In the genomic region with DNA sequence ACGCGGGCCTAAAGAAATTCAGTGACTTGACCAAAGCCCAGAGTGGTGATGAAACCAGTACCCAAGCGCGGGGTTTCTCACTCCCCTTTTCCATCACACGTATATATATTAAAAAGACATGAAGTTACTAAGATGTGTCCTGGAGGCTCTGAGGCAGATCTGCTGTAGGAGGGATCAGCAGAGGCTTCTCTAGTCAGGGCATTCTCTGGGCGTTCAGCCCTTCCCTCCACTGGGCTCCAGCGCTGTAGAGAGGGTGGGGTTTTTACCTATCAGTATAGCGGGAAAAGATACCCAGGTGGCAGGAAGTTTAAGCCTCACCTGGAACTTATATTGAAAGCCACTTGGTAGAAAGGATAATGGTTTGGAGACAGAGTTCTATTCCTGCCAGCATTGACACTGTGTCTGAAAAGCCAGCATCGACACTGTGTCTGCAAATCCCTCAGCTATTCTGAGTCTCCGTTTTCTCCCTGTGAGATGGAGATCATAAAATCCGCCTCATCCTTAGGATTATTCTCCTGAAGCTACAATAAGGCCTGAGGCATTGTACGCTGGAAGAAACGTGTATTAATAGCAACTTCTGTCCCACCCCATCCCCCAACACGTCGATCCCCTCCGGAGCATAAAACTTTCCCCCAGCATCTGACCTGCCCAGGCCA, we compare ENCODE assay signal across 8 cellular contexts. TPM values are rescaled to one million over a fixed set of nuclear protein-coding genes. Genes with fewer than 3 reads are reported as not detected.
A peak's percentile ranks its signal among the peaks of the same experiment; 100 is the strongest.
DNase-seq lines count a peak whose midpoint lies in the region; ATAC-seq, FAIRE-seq and TF ChIP-seq lines count a peak whose summit lies in the region.

No MANE protein-coding gene starts in this region.

- peaks cover 2 to 19% of the 10 kb centered on the region in 2 donors for H3K36me3 ChIP-seq in psoas muscle (ENCODE audit: insufficient read depth in 1 of 2, low read depth in 1 of 2)

- no peak for DNase-seq in activated T-cell treated with anti-CD3 and anti-CD28 coated beads, Interleukin-2, amount 50 U/mL, for 72 hours
- DNase-seq in activated T-cell treated with anti-CD3 and anti-CD28 coated beads for 4 hours (no peak), SK-N-DZ (ENCODE audit: low spot score) (peak; percentile 42), fibroblast of peridontal ligament (ENCODE audit: extremely low read depth) (peak; percentile 49), psoas muscle (no peak), epidermal melanocyte (ENCODE audit: insufficient read length, low spot score) (no peak), urothelium cell line (ENCODE audit: low spot score) (no peak)

- no peaks in the 10 kb centered on the region for H3K27me3 ChIP-seq in psoas muscle (ENCODE audit: insufficient read depth in 3 of 3, low read length in 2 of 3)

- H3K4me1 ChIP-seq in psoas muscle, result peaks cover 32% of the 10 kb centered on the region

- intact Hi-C loops in psoas muscle (cut with DNase I), result no loop called here

- peak overlapping the region; percentile 84 to 90 for H3K4me3 Mint-ChIP-seq in activated T-cell treated with anti-CD3 and anti-CD28 coated beads, Interleukin-2, amount 50 U/mL, for 72 hours

- H3K27ac Mint-ChIP-seq in activated T-cell treated with anti-CD3 and anti-CD28 coated beads, Interleukin-2, amount 50 U/mL, for 72 hours, result peak overlapping the region; percentile 80

- FAIRE-seq in urothelium cell line (lab: Jason Lieb, UNC), result no peak

- peak overlapping the region; percentile 91 for H3K4me3 ChIP-seq in psoas muscle

- no peak for ATAC-seq in activated T-cell treated with anti-CD3 and anti-CD28 coated beads, Interleukin-2, amount 50 U/mL, for 72 hours (replicated peaks in 1 of 2)
- peak in 3 of 4 donors; percentile 1 to 30 (median 3) for ATAC-seq in psoas muscle
- no peak for ATAC-seq in GM18498 (IDR thresholded peaks at IDR 0.05; ENCODE audit: unreplicated experiment)

- TF ChIP-seq CTCF in psoas muscle (IDR thresholded peaks at IDR 0.05), result no peak

- H3K4me1 Mint-ChIP-seq in activated T-cell treated with anti-CD3 and anti-CD28 coated beads, Interleukin-2, amount 50 U/mL, for 72 hours (ENCODE audit: low read depth), result peaks cover 70% of the 10 kb centered on the region

- H3K27me3 Mint-ChIP-seq in activated T-cell treated with anti-CD3 and anti-CD28 coated beads, Interleukin-2, amount 50 U/mL, for 72 hours (ENCODE audit: low read depth), result peaks cover 27% of the 10 kb centered on the region

- WGBS in psoas muscle, 3 donors, result 34 to 43% (median 40%) methylated on average over 16 of the region's 16 CpGs

- H3K36me3 Mint-ChIP-seq in activated T-cell treated with anti-CD3 and anti-CD28 coated beads, Interleukin-2, amount 50 U/mL, for 72 hours (ENCODE audit: insufficient read depth in 2 of 2), result peaks cover 4 to 5% of the 10 kb centered on the region in 2 donors

- H3K9me3 ChIP-seq in psoas muscle, result no peaks in the 10 kb centered on the region

- H3K27ac ChIP-seq in psoas muscle, result peak overlapping the region; percentile 89

- H3K9me3 Mint-ChIP-seq in activated T-cell treated with anti-CD3 and anti-CD28 coated beads, Interleukin-2, amount 50 U/mL, for 72 hours, result no peaks in the 10 kb centered on the region

RNA-seq across cellular contexts. Expression of a gene that starts 0.8 kb away (rescaled TPM):
- 10 to 100 TPM; 21.9 to 42.7 TPM for total RNA-seq in activated T-cell treated with anti-CD3 and anti-CD28 coated beads, Interleukin-2, amount 50 U/mL, for 72 hours
- 97.1 and 99.5 TPM in 2 replicates for polyA plus RNA-seq in SK-N-DZ (2014; cell fraction: cytosol; rRNA removed)
- 94.0 and 97.7 TPM in 2 replicates for polyA plus RNA-seq in SK-N-DZ (2014; cell fraction: nucleus; rRNA removed)
- 10 to 100 TPM; 37.7 to 68.7 (median 41.9) TPM for total RNA-seq in psoas muscle
- polyA plus RNA-seq in psoas muscle, result 100 to 1,000 TPM in 1 of 3 donors, 10 to 100 TPM in 2; 71.4 to 119 (median 84.9) TPM

Comparison
In these comparisons a context has a peak if more than half of its experiments do, and no peak if none do; other contexts are left out.
1. ATAC-seq: peak in psoas muscle (3 of 4); none in activated T-cell treated with anti-CD3 and anti-CD28 coated beads, Interleukin-2, amount 50 U/mL, for 72 hours (0 of 2) and GM18498 (single experiment).
2. DNase-seq: peak in SK-N-DZ (single experiment) and fibroblast of peridontal ligament (single experiment); none in activated T-cell treated with anti-CD3 and anti-CD28 coated beads, Interleukin-2, amount 50 U/mL, for 72 hours (0 of 2), activated T-cell treated with anti-CD3 and anti-CD28 coated beads for 4 hours (single experiment), psoas muscle (0 of 2), epidermal melanocyte (single experiment) and urothelium cell line (single experiment).